ENCODE assay signal across 9 cellular contexts in genomic region chrX:47573334-47574095, GRCh38. TPM values are rescaled to one million over a fixed set of nuclear protein-coding genes. Genes with fewer than 3 reads are reported as not detected.
A peak's percentile ranks its signal among the peaks of the same experiment; 100 is the strongest.
DNase-seq lines count a peak whose midpoint lies in the region; ATAC-seq, FAIRE-seq and TF ChIP-seq lines count a peak whose summit lies in the region.
"Had no signal": no experiment of that assay in that cellular context is flagged by ENCODE, and none has a peak within 500 bp of the region (broad histone marks: within the 10 kb centered on the region; RNA-seq: fewer than 3 reads in every experiment).

No MANE protein-coding gene starts in this region.

- peak overlapping the region; percentile 70 for H2AFZ ChIP-seq in trophoblast cell (ENCODE audit: insufficient read depth, low read length, poor library complexity)

- H3K9me3 Mint-ChIP-seq in Calu3 (ENCODE audit: low read depth, unreplicated experiment), result no peaks in the 10 kb centered on the region
- no peaks in the 10 kb centered on the region for H3K9me3 Mint-ChIP-seq in activated CD8-positive, alpha-beta T cell treated with anti-CD3 and anti-CD28 coated beads for 36 hours

- H3K27ac Mint-ChIP-seq in Calu3 (ENCODE audit: unreplicated experiment), result peak overlapping the region; percentile 38
- no peak overlapping the region for H3K27ac Mint-ChIP-seq in activated CD8-positive, alpha-beta T cell treated with anti-CD3 and anti-CD28 coated beads for 36 hours

- no peak overlapping the region for H3K23ac ChIP-seq in trophoblast cell (ENCODE audit: low read length)

- CTCF ChIA-PET in Calu3 (lab: Charles Lee), result no interaction called here
- CTCF ChIA-PET in activated CD8-positive, alpha-beta T cell treated with anti-CD3 and anti-CD28 coated beads for 36 hours (lab: Charles Lee), result no interaction called here
- CTCF ChIA-PET in A673 (lab: Charles Lee), result no interaction called here

- no TSS peak for BruUV-seq in Calu3 (replicated peaks; lab: Mats Ljungman, UMichigan)
- BruUV-seq in A673 (replicated peaks; lab: Mats Ljungman, UMichigan), result no TSS peak

- H3K27me3 ChIP-seq in left ventricle myocardium inferior (ENCODE audit: low read depth), result no peaks in the 10 kb centered on the region
- H3K27me3 ChIP-seq in trophoblast cell (ENCODE audit: insufficient read depth, low read length), result no peaks in the 10 kb centered on the region
- H3K27me3 ChIP-seq in A673 (replicated peaks; ENCODE audit: insufficient read depth, low read depth, low read length, poor library complexity), result no peaks in the 10 kb centered on the region

- peak overlapping the region; percentile 98 for H2BK120ac ChIP-seq in trophoblast cell (ENCODE audit: insufficient read depth, low read length, poor library complexity)

- no peak for TF ChIP-seq CTCF in Calu3 (IDR thresholded peaks at IDR 0.05; ENCODE audit: unreplicated experiment)
- TF ChIP-seq CTCF in activated CD8-positive, alpha-beta T cell treated with anti-CD3 and anti-CD28 coated beads for 36 hours (IDR thresholded peaks at IDR 0.05), result no peak
- no peak for TF ChIP-seq CTCF in left ventricle myocardium inferior (IDR thresholded peaks at IDR 0.05; ENCODE audit: borderline replicate concordance)
- TF ChIP-seq CTCF in A673 (conservative IDR thresholded peaks at IDR 0.05; ENCODE audit: low read depth, low read length), result no peak

- H3K36me3 ChIP-seq in left ventricle myocardium inferior (peaks cover 15% of the 10 kb centered on the region), trophoblast cell (ENCODE audit: control insufficient read depth in 1 of 2, insufficient read depth in 2 of 2, low read length in 2 of 2) (peaks cover 25 to 31% of the 10 kb centered on the region in 2 experiments), A673 (ENCODE audit: insufficient read depth, low read length, poor library complexity, severe bottlenecking) (peaks cover 6% of the 10 kb centered on the region)

- H3K14ac ChIP-seq in trophoblast cell (ENCODE audit: low read length), result peak overlapping the region; percentile 99

- peaks cover 15% of the 10 kb centered on the region for H3K79me1 ChIP-seq in trophoblast cell (ENCODE audit: low read length)

- peaks cover 3% of the 10 kb centered on the region for H3K79me2 ChIP-seq in trophoblast cell (ENCODE audit: control insufficient read depth, insufficient read depth, low read length, poor library complexity)

- no peaks in the 10 kb centered on the region for H3K9me3 ChIP-seq in left ventricle myocardium inferior (replicated peaks)
- H3K9me3 ChIP-seq in trophoblast cell (ENCODE audit: insufficient read depth, low read depth, low read length), result peaks cover 2% of the 10 kb centered on the region
- H3K9me3 ChIP-seq in A673 (ENCODE audit: low read depth, low read length, poor library complexity, severe bottlenecking), result no peaks in the 10 kb centered on the region

- no CpG with 5 or more reads among the region's 21 CpGs for WGBS in trophoblast cell (ENCODE audit: extremely low coverage, insufficient coverage, insufficient read length)

- no peaks in the 10 kb centered on the region for H3K27me3 Mint-ChIP-seq in Calu3 (ENCODE audit: unreplicated experiment)
- H3K27me3 Mint-ChIP-seq in activated CD8-positive, alpha-beta T cell treated with anti-CD3 and anti-CD28 coated beads for 36 hours, result peaks cover 2% of the 10 kb centered on the region

- peak overlapping the region; percentile 99 for H4K91ac ChIP-seq in trophoblast cell (ENCODE audit: low read depth, low read length)

- no peak for FAIRE-seq in GM19239 (lab: Jason Lieb, UNC)

- H4K8ac ChIP-seq in trophoblast cell (ENCODE audit: low read depth, low read length), result peak overlapping the region; percentile 97

- peak overlapping the region; percentile 69 for H4K12ac ChIP-seq in trophoblast cell (ENCODE audit: low read depth, low read length)

- POLR2A ChIA-PET in activated CD8-positive, alpha-beta T cell treated with anti-CD3 and anti-CD28 coated beads for 36 hours (lab: Charles Lee), result no interaction called here
- POLR2A ChIA-PET in A673 (lab: Charles Lee; ENCODE audit: low non-redundant PET), result no interaction called here

- H3K4me1 ChIP-seq in left ventricle myocardium inferior (peaks cover 5% of the 10 kb centered on the region), trophoblast cell (ENCODE audit: control insufficient read depth in 1 of 2, insufficient read depth in 2 of 2, low read length in 2 of 2) (peaks cover 22 to 29% of the 10 kb centered on the region in 2 experiments), A673 (ENCODE audit: insufficient read depth, low read length, poor library complexity, severe bottlenecking) (no peaks in the 10 kb centered on the region)

- peak overlapping the region; percentile 92 for H2AK5ac ChIP-seq in trophoblast cell (ENCODE audit: low read length)

- DNase-seq in Calu3 (no peak), left ventricle myocardium inferior (peak; percentile 52), trophoblast cell (no peak), A673 (ENCODE audit: low spot score) (no peak), GM19239 (ENCODE audit: insufficient read length, low spot score) (no peak)
- DNase-seq in activated CD8-positive, alpha-beta T cell treated with anti-CD3 and anti-CD28 coated beads for 36 hours, result no peak
- DNase-seq in stimulated activated CD4-positive, alpha-beta T cell treated with anti-CD3 and anti-CD28 coated beads, Interleukin-2, amount 100 ng/mL, for 24 hours, result no peak
- DNase-seq: OCI-M1 had no signal

- H3K36me3 Mint-ChIP-seq in Calu3 (ENCODE audit: insufficient read depth, unreplicated experiment), result peaks cover 49% of the 10 kb centered on the region
- peaks cover 24% of the 10 kb centered on the region for H3K36me3 Mint-ChIP-seq in activated CD8-positive, alpha-beta T cell treated with anti-CD3 and anti-CD28 coated beads for 36 hours (ENCODE audit: low read depth)

- H3K18ac ChIP-seq in trophoblast cell (ENCODE audit: low read length), result peak overlapping the region; percentile 99

- H2BK12ac ChIP-seq in trophoblast cell (ENCODE audit: low read length), result peak overlapping the region; percentile 91

- intact Hi-C loops in Calu3 (cut with micrococcal nuclease; ENCODE audit: unreplicated experiment) (no loop called here), left ventricle myocardium inferior (cut with micrococcal nuclease) (no loop called here), A673 (cut with micrococcal nuclease; ENCODE audit: unreplicated experiment) (no loop called here)
- intact Hi-C loops in activated CD8-positive, alpha-beta T cell treated with anti-CD3 and anti-CD28 coated beads for 36 hours (cut with micrococcal nuclease), result no loop called here

- peaks cover 30% of the 10 kb centered on the region for H3K4me1 Mint-ChIP-seq in Calu3 (ENCODE audit: low read depth, unreplicated experiment)
- peaks cover 10% of the 10 kb centered on the region for H3K4me1 Mint-ChIP-seq in activated CD8-positive, alpha-beta T cell treated with anti-CD3 and anti-CD28 coated beads for 36 hours (ENCODE audit: low read depth)

- H2BK5ac ChIP-seq in trophoblast cell (ENCODE audit: low read depth, low read length, poor library complexity), result peak overlapping the region; percentile 99

- H3K4ac ChIP-seq in trophoblast cell (ENCODE audit: low read depth, low read length), result peak overlapping the region; percentile 93

- peak overlapping the region; percentile 42 for H3K4me2 ChIP-seq in trophoblast cell (ENCODE audit: low read length)

- H3K4me3 ChIP-seq in left ventricle myocardium inferior, result peak overlapping the region; percentile 63
- H3K4me3 ChIP-seq in trophoblast cell (ENCODE audit: low read depth, low read length), result peak overlapping the region; percentile 43
- no peak overlapping the region for H3K4me3 ChIP-seq in A673 (ENCODE audit: low read depth, low read length, poor library complexity, severe bottlenecking)

- H3K9ac ChIP-seq in trophoblast cell (ENCODE audit: low read length), result peak overlapping the region; percentile 28

- H3K27ac ChIP-seq in left ventricle myocardium inferior (replicated peaks), result peak overlapping the region; percentile 81
- H3K27ac ChIP-seq in trophoblast cell (ENCODE audit: low read depth, low read length), result peak overlapping the region; percentile 93
- H3K27ac ChIP-seq in A673 (ENCODE audit: low read depth, low read length, poor library complexity, severe bottlenecking), result no peak overlapping the region

- H3K4me3 Mint-ChIP-seq in Calu3 (ENCODE audit: low read depth, unreplicated experiment), result no peak overlapping the region
- H3K4me3 Mint-ChIP-seq in activated CD8-positive, alpha-beta T cell treated with anti-CD3 and anti-CD28 coated beads for 36 hours, result peak overlapping the region; percentile 41

- ATAC-seq in activated CD8-positive, alpha-beta T cell treated with anti-CD3 and anti-CD28 coated beads for 36 hours, result no peak
- no peak for ATAC-seq in GM18870 (IDR thresholded peaks at IDR 0.05; ENCODE audit: unreplicated experiment)

RNA-seq across cellular contexts. Expression of gene TIMP1, which starts 8.7 kb away (rescaled TPM):
- total RNA-seq in Calu3 (2022), result 143 and 188 TPM in 2 replicates
- 1 to 10 TPM; 3.0 to 4.3 TPM for total RNA-seq in activated CD8-positive, alpha-beta T cell treated with anti-CD3 and anti-CD28 coated beads for 36 hours
- total RNA-seq in left ventricle myocardium inferior, result 99.3 TPM
- 103 and 104 TPM in 2 replicates for polyA plus RNA-seq in trophoblast cell (2013)
- total RNA-seq in A673 (2021), result 386 and 471 TPM in 2 replicates

RNA-seq across cellular contexts. Expression of gene ARAF, which starts 12.5 kb away (rescaled TPM):
- total RNA-seq in Calu3 (2022) (79.2 and 84.4 TPM in 2 replicates), left ventricle myocardium inferior (76.4 TPM), A673 (2021) (60.0 and 60.9 TPM in 2 replicates)
- total RNA-seq in activated CD8-positive, alpha-beta T cell treated with anti-CD3 and anti-CD28 coated beads for 36 hours, result 10 to 100 TPM; 53.9 to 60.9 TPM
- polyA plus RNA-seq in trophoblast cell (2013), result 38.1 and 39.8 TPM in 2 replicates

RNA-seq across cellular contexts. Expression of gene SYN1, which starts 46.1 kb away (rescaled TPM):
- total RNA-seq in Calu3 (2022) (0.21 TPM in 1 of 2 replicates, not detected in the other), left ventricle myocardium inferior (13.9 TPM), A673 (2021) (8.1 and 9.2 TPM in 2 replicates)
- total RNA-seq in activated CD8-positive, alpha-beta T cell treated with anti-CD3 and anti-CD28 coated beads for 36 hours, result under 1 TPM; 0.67 to 0.74 TPM
- 5.7 and 6.4 TPM in 2 replicates for polyA plus RNA-seq in trophoblast cell (2013)

RNA-seq across cellular contexts. Expression of gene CFP, which starts 56.2 kb away (rescaled TPM):
- total RNA-seq in Calu3 (2022) (1.2 and 1.4 TPM in 2 replicates), left ventricle myocardium inferior (3.0 TPM), A673 (2021) (1.9 and 2.3 TPM in 2 replicates)
- total RNA-seq in activated CD8-positive, alpha-beta T cell treated with anti-CD3 and anti-CD28 coated beads for 36 hours, result 1 to 10 TPM; 1.6 to 2.1 TPM
- 0.49 and 0.67 TPM in 2 replicates for polyA plus RNA-seq in trophoblast cell (2013)

Comparison
In these comparisons a context has a peak if more than half of its experiments do, and no peak if none do; other contexts are left out.
1. RNA of gene TIMP1, which starts 8.7 kb away (total RNA-seq): 386 to 471 TPM in A673, 143 to 188 TPM in Calu3 and 99.3 TPM in left ventricle myocardium inferior (single experiment); 3.0 to 4.3 TPM in activated CD8-positive, alpha-beta T cell treated with anti-CD3 and anti-CD28 coated beads for 36 hours; every median in the first group is over 10 times any median in the second.